Comparison of ENCODE assay signal across 2 cellular contexts in the genomic region with DNA sequence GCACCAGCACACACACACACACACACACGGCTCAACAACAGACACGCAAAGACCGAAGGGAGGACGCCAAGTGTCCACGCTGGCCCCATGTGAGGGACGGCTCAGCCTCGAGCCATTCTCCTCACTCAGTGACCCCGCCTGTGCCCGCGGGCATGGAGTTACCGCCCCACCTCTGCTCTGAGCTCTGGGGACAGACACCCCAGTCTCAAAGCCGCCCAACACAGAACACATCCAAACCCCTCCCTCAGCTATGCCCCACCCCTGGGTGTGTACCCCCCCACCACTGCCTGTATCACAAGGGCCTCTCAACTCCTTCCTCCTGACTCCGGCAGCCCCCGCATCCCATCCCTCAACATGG.
TF ChIP-seq lines count a peak whose summit lies in the region.

No MANE protein-coding gene starts in this region.

TF ChIP-seq in H1, 55 proteins besides CTCF, POLR2A, EP300 and RAD21 (continued from another document):
- TF ChIP-seq CBX5 (IDR thresholded peaks at IDR 0.05; ENCODE audit: low read depth, low read length), result no peak
- no peak for TF ChIP-seq SIN3A (conservative IDR thresholded peaks at IDR 0.05 in 1 of 2, IDR thresholded peaks at IDR 0.05 in 1 of 2; ENCODE audit: low read depth in 1 of 2, low read length in 2 of 2)
- no peak for TF ChIP-seq ZNF274 (IDR thresholded peaks at IDR 0.05; ENCODE audit: borderline replicate concordance, extremely low read depth, low read length)
- TF ChIP-seq, protein P1, sequence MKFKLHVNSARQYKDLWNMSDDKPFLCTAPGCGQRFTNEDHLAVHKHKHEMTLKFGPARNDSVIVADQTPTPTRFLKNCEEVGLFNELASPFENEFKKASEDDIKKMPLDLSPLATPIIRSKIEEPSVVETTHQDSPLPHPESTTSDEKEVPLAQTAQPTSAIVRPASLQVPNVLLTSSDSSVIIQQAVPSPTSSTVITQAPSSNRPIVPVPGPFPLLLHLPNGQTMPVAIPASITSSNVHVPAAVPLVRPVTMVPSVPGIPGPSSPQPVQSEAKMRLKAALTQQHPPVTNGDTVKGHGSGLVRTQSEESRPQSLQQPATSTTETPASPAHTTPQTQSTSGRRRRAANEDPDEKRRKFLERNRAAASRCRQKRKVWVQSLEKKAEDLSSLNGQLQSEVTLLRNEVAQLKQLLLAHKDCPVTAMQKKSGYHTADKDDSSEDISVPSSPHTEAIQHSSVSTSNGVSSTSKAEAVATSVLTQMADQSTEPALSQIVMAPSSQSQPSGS (IDR thresholded peaks at IDR 0.05; ENCODE audit: low read length), result no peak
- TF ChIP-seq GTF2F1 (IDR thresholded peaks at IDR 0.05; ENCODE audit: borderline replicate concordance, low read depth, low read length), result no peak
TF ChIP-seq in H1: peak in this region for 0.

TF ChIP-seq in GM23338, 12 proteins besides CTCF, POLR2A, EP300 and RAD21 (continued from another document):
- TF ChIP-seq, protein P2, sequence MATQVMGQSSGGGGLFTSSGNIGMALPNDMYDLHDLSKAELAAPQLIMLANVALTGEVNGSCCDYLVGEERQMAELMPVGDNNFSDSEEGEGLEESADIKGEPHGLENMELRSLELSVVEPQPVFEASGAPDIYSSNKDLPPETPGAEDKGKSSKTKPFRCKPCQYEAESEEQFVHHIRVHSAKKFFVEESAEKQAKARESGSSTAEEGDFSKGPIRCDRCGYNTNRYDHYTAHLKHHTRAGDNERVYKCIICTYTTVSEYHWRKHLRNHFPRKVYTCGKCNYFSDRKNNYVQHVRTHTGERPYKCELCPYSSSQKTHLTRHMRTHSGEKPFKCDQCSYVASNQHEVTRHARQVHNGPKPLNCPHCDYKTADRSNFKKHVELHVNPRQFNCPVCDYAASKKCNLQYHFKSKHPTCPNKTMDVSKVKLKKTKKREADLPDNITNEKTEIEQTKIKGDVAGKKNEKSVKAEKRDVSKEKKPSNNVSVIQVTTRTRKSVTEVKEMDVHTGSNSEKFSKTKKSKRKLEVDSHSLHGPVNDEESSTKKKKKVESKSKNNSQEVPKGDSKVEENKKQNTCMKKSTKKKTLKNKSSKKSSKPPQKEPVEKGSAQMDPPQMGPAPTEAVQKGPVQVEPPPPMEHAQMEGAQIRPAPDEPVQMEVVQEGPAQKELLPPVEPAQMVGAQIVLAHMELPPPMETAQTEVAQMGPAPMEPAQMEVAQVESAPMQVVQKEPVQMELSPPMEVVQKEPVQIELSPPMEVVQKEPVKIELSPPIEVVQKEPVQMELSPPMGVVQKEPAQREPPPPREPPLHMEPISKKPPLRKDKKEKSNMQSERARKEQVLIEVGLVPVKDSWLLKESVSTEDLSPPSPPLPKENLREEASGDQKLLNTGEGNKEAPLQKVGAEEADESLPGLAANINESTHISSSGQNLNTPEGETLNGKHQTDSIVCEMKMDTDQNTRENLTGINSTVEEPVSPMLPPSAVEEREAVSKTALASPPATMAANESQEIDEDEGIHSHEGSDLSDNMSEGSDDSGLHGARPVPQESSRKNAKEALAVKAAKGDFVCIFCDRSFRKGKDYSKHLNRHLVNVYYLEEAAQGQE (IDR thresholded peaks at IDR 0.05; ENCODE audit: unreplicated experiment), result no peak
- TF ChIP-seq EZH2phosphoT487 (IDR thresholded peaks at IDR 0.05; ENCODE audit: unreplicated experiment) (no peak), ZNF114 (CRISPR knock-in tag; IDR thresholded peaks at IDR 0.05) (no peak), POLR2AphosphoS5 (IDR thresholded peaks at IDR 0.05; ENCODE audit: low read depth) (no peak)
